Comparison of ENCODE assay signal across 8 cellular contexts in the genomic region with DNA sequence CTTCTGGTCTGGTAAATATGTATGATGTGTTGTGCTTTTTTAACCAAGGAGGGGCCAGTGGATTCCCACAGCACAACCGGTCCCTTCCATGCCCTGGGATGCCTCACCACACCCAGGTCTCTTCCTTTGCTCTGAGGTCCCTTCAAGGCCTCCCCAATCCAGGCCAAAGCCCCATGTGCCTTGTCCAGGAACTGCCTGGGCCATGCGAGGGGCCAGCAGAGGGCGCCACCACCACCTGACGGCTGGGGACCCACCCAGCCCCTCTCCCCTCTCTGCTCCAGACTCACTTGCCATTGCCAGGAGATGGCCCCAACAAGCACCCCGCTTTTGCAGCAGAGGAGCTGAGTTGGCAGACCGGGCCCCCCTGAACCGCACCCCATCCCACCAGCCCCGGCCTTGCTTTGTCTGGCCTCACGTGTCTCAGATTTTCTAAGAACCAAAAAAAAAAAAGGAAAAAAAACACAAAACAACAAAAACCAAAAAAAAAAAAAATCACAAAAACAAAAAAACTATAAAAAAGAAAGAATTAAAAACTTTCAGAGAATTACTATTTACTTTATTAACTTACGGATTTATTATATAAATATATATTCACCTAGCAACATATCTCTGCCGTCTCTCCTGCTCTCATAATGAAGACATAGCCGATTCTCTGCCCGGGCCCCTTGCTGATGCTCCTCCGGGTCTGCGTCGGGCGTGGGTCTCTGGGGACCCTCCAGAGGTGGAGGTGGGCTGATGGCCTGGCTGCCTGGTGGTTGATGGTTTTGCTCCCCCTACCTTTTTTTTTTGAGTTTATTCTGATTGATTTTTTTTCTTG. TPM values are rescaled to one million over a fixed set of nuclear protein-coding genes. Genes with fewer than 3 reads are reported as not detected.
DNase-seq lines count a peak whose midpoint lies in the region; ATAC-seq, FAIRE-seq and TF ChIP-seq lines count a peak whose summit lies in the region.

No MANE protein-coding gene starts in this region.

- DNase-seq in EH (ENCODE audit: low read depth): peak; percentile 64
- DNase-seq in LNCaP clone FGC (ENCODE audit: low read depth): no peak
- DNase-seq in T1000 (lab: John Stamatoyannopoulos, UW): peak; percentile 34
- no peak for DNase-seq in astrocyte of the cerebellum (ENCODE audit: low read depth)
- no peak for DNase-seq in keratinocyte (ENCODE audit: low read depth, low spot score)
- peak; percentile 62 to 80 (median 65) for DNase-seq in stimulated activated CD4-positive, alpha-beta T cell treated with anti-CD3 and anti-CD28 coated beads, TNF-alpha, amount 100 ng/mL, for 24 hours (ENCODE audit: low read depth in 3 of 3)
- no peak for DNase-seq in foreskin melanocyte

- peaks cover 17% of the 10 kb centered on the region for H3K4me1 ChIP-seq in keratinocyte (ENCODE audit: control insufficient read depth, extremely low read depth, insufficient read depth, low read length)

- H3K4me2 ChIP-seq in keratinocyte (ENCODE audit: control insufficient read depth, extremely low read depth, insufficient read depth, low read depth, low read length): no peak overlapping the region

- H4K20me1 ChIP-seq in keratinocyte (ENCODE audit: control insufficient read depth, extremely low read depth, insufficient read depth, low read length): no peaks in the 10 kb centered on the region

- in situ Hi-C loops in astrocyte of the cerebellum (cut with HindIII; ENCODE audit: low sequenced_read_pairs): no loop called here

- no peaks in the 10 kb centered on the region for H3K9me3 ChIP-seq in keratinocyte (ENCODE audit: control insufficient read depth, low read depth, low read length)

- H3K27me3 ChIP-seq in keratinocyte (ENCODE audit: control insufficient read depth, extremely low read depth, insufficient read depth, low read length): no peaks in the 10 kb centered on the region

- no peak overlapping the region for H3K27ac ChIP-seq in keratinocyte (ENCODE audit: control insufficient read depth, insufficient read depth, low read length)

- FAIRE-seq in keratinocyte (lab: Jason Lieb, UNC): no peak

- H3K79me2 ChIP-seq in keratinocyte (ENCODE audit: control insufficient read depth, insufficient read depth, low read length): peaks cover 2% of the 10 kb centered on the region

- no peak overlapping the region for H3K9ac ChIP-seq in keratinocyte (ENCODE audit: control insufficient read depth, extremely low read depth, insufficient read depth, low read length)

- H2AFZ ChIP-seq in keratinocyte (ENCODE audit: control insufficient read depth, low read length): no peak overlapping the region

- ATAC-seq in GM21576 (IDR thresholded peaks at IDR 0.05; ENCODE audit: unreplicated experiment): no peak

- H3K36me3 ChIP-seq in keratinocyte (ENCODE audit: control insufficient read depth in 2 of 2, extremely low read depth in 1 of 2, insufficient read depth in 2 of 2, low read length in 2 of 2): peaks cover 36 to 52% of the 10 kb centered on the region in 2 experiments

- dilution Hi-C loops in keratinocyte (cut with MboI; ENCODE audit: extremely low pct_ligation_motif_present, low sequenced_read_pairs): no loop called here

- peak; percentile 78 for TF ChIP-seq CTCF in LNCaP clone FGC (IDR thresholded peaks at IDR 0.05; ENCODE audit: control insufficient read depth, extremely low read depth, insufficient read depth)
- peak; percentile 84 for TF ChIP-seq CTCF in astrocyte of the cerebellum (IDR thresholded peaks at IDR 0.05; ENCODE audit: low read depth, low read length, missing control alignments)
- peak; percentile 51 to 86 (median 60) for TF ChIP-seq CTCF in keratinocyte (optimal IDR thresholded peaks at IDR 0.05 in 1 of 3, IDR thresholded peaks at IDR 0.05 in 1 of 3, conservative IDR thresholded peaks at IDR 0.05 in 1 of 3; ENCODE audit: extremely low read depth in 1 of 3, insufficient read depth in 2 of 3, low read length in 3 of 3)

- peaks cover 3% of the 10 kb centered on the region for H3K9me1 ChIP-seq in keratinocyte (ENCODE audit: control insufficient read depth, extremely low read depth, insufficient read depth, low read length)

- H3K4me3 ChIP-seq in LNCaP clone FGC (ENCODE audit: low read depth, low read length) (no peak overlapping the region), astrocyte of the cerebellum (ENCODE audit: low read depth, low read length) (no peak overlapping the region), keratinocyte (ENCODE audit: control insufficient read depth in 2 of 3, extremely low read depth in 1 of 3, insufficient read depth in 2 of 3, low read depth in 1 of 3, low read length in 3 of 3) (no peak overlapping the region)

RNA-seq across cellular contexts. Expression of gene CAPN12, which starts 14.4 kb away (rescaled TPM):
- polyA plus RNA-seq in keratinocyte: 5.6 to 20.4 TPM (median 6.0 TPM) in 3 replicates
- polyA plus RNA-seq in keratinocyte (2011; ENCODE audit: low read depth): 6.8 TPM
- 7.4 and 15.5 TPM in 2 replicates for polyA plus RNA-seq in keratinocyte (2011; cell fraction: cytosol; rRNA removed)
- polyA plus RNA-seq in keratinocyte (2011; cell fraction: nucleus; rRNA removed): 32.9 and 44.6 TPM in 2 replicates
- polyA plus RNA-seq in keratinocyte (2012; ENCODE audit: low replicate concordance): 4.6 and 7.5 TPM in 2 replicates
- polyA minus RNA-seq in keratinocyte: 3.9 to 9.7 TPM (median 6.0 TPM) in 3 replicates
- 5.4 TPM for polyA minus RNA-seq in keratinocyte (2011; cell fraction: cytosol; rRNA and poly(A)+ RNA removed)
- polyA minus RNA-seq in keratinocyte (2011; cell fraction: nucleus; rRNA and poly(A)+ RNA removed): 4.7 and 5.5 TPM in 2 replicates

RNA-seq across cellular contexts. Expression of gene LGALS7, which starts 43.5 kb away (rescaled TPM):
- 9.1 to 19.7 TPM (median 19.6 TPM) in 3 replicates for polyA plus RNA-seq in keratinocyte
- polyA plus RNA-seq in keratinocyte (2011; ENCODE audit: low read depth): 8.7 TPM
- polyA plus RNA-seq in keratinocyte (2011; cell fraction: cytosol; rRNA removed): 16.2 and 26.5 TPM in 2 replicates
- 28.7 and 31.3 TPM in 2 replicates for polyA plus RNA-seq in keratinocyte (2011; cell fraction: nucleus; rRNA removed)
- 11.3 and 42.2 TPM in 2 replicates for polyA plus RNA-seq in keratinocyte (2012; ENCODE audit: low replicate concordance)
- 11.3 to 31.1 TPM (median 23.5 TPM) in 3 replicates for polyA minus RNA-seq in keratinocyte
- polyA minus RNA-seq in keratinocyte (2011; cell fraction: cytosol; rRNA and poly(A)+ RNA removed): 21.7 TPM
- 6.1 and 6.9 TPM in 2 replicates for polyA minus RNA-seq in keratinocyte (2011; cell fraction: nucleus; rRNA and poly(A)+ RNA removed)

RNA-seq across cellular contexts. Expression of gene LGALS7B, which starts 59.1 kb away (rescaled TPM):
- polyA plus RNA-seq in keratinocyte: 1,330 to 7,133 TPM (median 1,668 TPM) in 3 replicates
- polyA plus RNA-seq in keratinocyte (2011; ENCODE audit: low read depth): 2,078 TPM
- polyA plus RNA-seq in keratinocyte (2011; cell fraction: cytosol; rRNA removed): 1,317 and 3,328 TPM in 2 replicates
- 746 and 1,115 TPM in 2 replicates for polyA plus RNA-seq in keratinocyte (2011; cell fraction: nucleus; rRNA removed)
- polyA plus RNA-seq in keratinocyte (2012; ENCODE audit: low replicate concordance): 3,308 and 8,816 TPM in 2 replicates
- polyA minus RNA-seq in keratinocyte: 127 to 666 TPM (median 341 TPM) in 3 replicates
- polyA minus RNA-seq in keratinocyte (2011; cell fraction: cytosol; rRNA and poly(A)+ RNA removed): 1,769 TPM
- 213 and 279 TPM in 2 replicates for polyA minus RNA-seq in keratinocyte (2011; cell fraction: nucleus; rRNA and poly(A)+ RNA removed)

Comparison
In these comparisons a context has a peak if more than half of its experiments do, and no peak if none do; other contexts are left out.
1. DNase-seq: peak in EH (single experiment), T1000 (single experiment) and stimulated activated CD4-positive, alpha-beta T cell treated with anti-CD3 and anti-CD28 coated beads, TNF-alpha, amount 100 ng/mL, for 24 hours (3 of 3); none in LNCaP clone FGC (single experiment), astrocyte of the cerebellum (single experiment), keratinocyte (single experiment) and foreskin melanocyte (single experiment).
2. Peak in every context shown above with its lines, with median percentiles within 50 percentile points of each other: CTCF ChIP-seq.